Comparison of ENCODE assay signal across 18 cellular contexts in the genomic region with DNA sequence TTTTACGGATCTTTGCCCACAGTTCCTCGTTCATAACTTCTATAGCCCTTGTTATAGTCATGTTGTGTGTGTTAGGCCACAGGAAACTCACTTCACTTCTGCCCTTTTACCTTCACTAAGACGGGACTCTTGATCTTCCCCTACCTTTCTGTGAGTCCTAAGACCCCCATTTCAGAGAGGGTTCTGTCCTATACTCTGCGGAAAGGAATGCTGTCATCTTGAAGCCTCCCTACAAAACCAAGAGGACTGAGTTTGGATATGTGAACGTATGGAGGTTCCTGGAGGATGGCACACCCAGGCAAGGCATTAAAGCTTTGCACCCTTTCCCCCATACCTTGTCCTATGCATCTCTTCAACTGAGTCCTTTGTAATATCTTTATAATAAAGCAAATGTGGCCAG. TPM values are rescaled to one million over a fixed set of nuclear protein-coding genes. Genes with fewer than 3 reads are reported as not detected.
DNase-seq lines count a peak whose midpoint lies in the region; ATAC-seq, FAIRE-seq and TF ChIP-seq lines count a peak whose summit lies in the region.
"Had no signal": no experiment of that assay in that cellular context is flagged by ENCODE, and none has a peak within 500 bp of the region (broad histone marks: within the 10 kb centered on the region; RNA-seq: fewer than 3 reads in every experiment).

No MANE protein-coding gene starts in this region.

- TF ChIP-seq POLR2A in A549 (IDR thresholded peaks at IDR 0.05; ENCODE audit: low read length), result no peak

- peaks cover 32% of the 10 kb centered on the region for H3K4me1 ChIP-seq in A549
- peaks cover 14% of the 10 kb centered on the region for H3K4me1 ChIP-seq in CD8-positive, alpha-beta memory T cell (ENCODE audit: insufficient read depth, low read length)
- H3K4me1 ChIP-seq: BE2C had no signal

- ATAC-seq in A549, result no peak
- no peak for ATAC-seq in activated naive CD8-positive, alpha-beta T cell treated with anti-CD3 and anti-CD28 coated beads, Interleukin-2, amount 50 U/mL, for 24 hours
- no peak for ATAC-seq in natural killer cell
- no peak for ATAC-seq in GM21447 (IDR thresholded peaks at IDR 0.05; ENCODE audit: unreplicated experiment)
- ATAC-seq: left ventricle myocardium superior had no signal

- no peak overlapping the region for H3K27ac ChIP-seq in A549
- no peak overlapping the region for H3K27ac ChIP-seq in CD8-positive, alpha-beta memory T cell (ENCODE audit: low read depth, low read length)
- H3K27ac ChIP-seq: SJCRH30 had no signal

- H3K27ac Mint-ChIP-seq in CD8-positive, alpha-beta memory T cell, result peak overlapping the region in 6 of 8 donors; percentile 5 to 99 (median 32)
- peak overlapping the region; percentile 16 for H3K27ac Mint-ChIP-seq in activated naive CD8-positive, alpha-beta T cell treated with anti-CD3 and anti-CD28 coated beads, Interleukin-2, amount 50 U/mL, for 24 hours
- H3K27ac Mint-ChIP-seq in natural killer cell, result peak overlapping the region; percentile 99 to 100
- H3K27ac Mint-ChIP-seq: activated CD4-positive, alpha-beta T cell treated with anti-CD3 and anti-CD28 coated beads, Interleukin-2, amount 10 ng/mL, durations not matched to agents 7 days and 5 days; HFFc6 had no signal

- FAIRE-seq in A549 (lab: Jason Lieb, UNC), result no peak
- FAIRE-seq: colon, GM18507, GM19239 had no signal

- no peak for TF ChIP-seq RAD21 in A549 (conservative IDR thresholded peaks at IDR 0.05 in 1 of 2, IDR thresholded peaks at IDR 0.05 in 1 of 2)

- H3K9me3 ChIP-seq in A549, result no peaks in the 10 kb centered on the region
- H3K9me3 ChIP-seq in CD8-positive, alpha-beta memory T cell (ENCODE audit: low read length), result no peaks in the 10 kb centered on the region
- H3K9me3 ChIP-seq: BE2C had no signal

- H3K4me2 ChIP-seq in A549, result no peak overlapping the region

- CTCF ChIA-PET in A549 (lab: Yijun Ruan, JAX), result interaction anchor here (0.9 to 3.3 kb wide), 12 partner anchors 12 to 137 kb away, joined by 3 to 19 read pairs (median 6); partner anchors contain the start of gene CENPV
- CTCF ChIA-PET in CD8-positive, alpha-beta memory T cell (lab: Charles Lee), result interaction anchor here (0.9 to 6.7 kb wide), 3 partner anchors 31 to 139 kb away, joined by 3 to 52 read pairs (median 4); partner anchors contain the start of gene TRPV2

- H3K4me3 Mint-ChIP-seq in CD8-positive, alpha-beta memory T cell, result peak overlapping the region in 3 of 7 donors; percentile 27 to 62 (median 28)
- H3K4me3 Mint-ChIP-seq in activated naive CD8-positive, alpha-beta T cell treated with anti-CD3 and anti-CD28 coated beads, Interleukin-2, amount 50 U/mL, for 24 hours, result peak overlapping the region; percentile 3
- H3K4me3 Mint-ChIP-seq in natural killer cell, result peak overlapping the region; percentile 60
- H3K4me3 Mint-ChIP-seq: activated CD4-positive, alpha-beta T cell treated with anti-CD3 and anti-CD28 coated beads, Interleukin-2, amount 10 ng/mL, durations not matched to agents 7 days and 5 days; HFFc6 had no signal

- peaks cover 43 to 61% (median 59%) of the 10 kb centered on the region in 3 donors for H3K4me1 Mint-ChIP-seq in CD8-positive, alpha-beta memory T cell
- peaks cover 56% of the 10 kb centered on the region for H3K4me1 Mint-ChIP-seq in activated naive CD8-positive, alpha-beta T cell treated with anti-CD3 and anti-CD28 coated beads, Interleukin-2, amount 50 U/mL, for 24 hours
- peaks cover 45% of the 10 kb centered on the region in 2 donors for H3K4me1 Mint-ChIP-seq in natural killer cell

- H3K27me3 ChIP-seq in CD8-positive, alpha-beta memory T cell (ENCODE audit: insufficient read depth, low read length, poor library complexity, severe bottlenecking), result no peaks in the 10 kb centered on the region
- H3K27me3 ChIP-seq: BE2C, SJCRH30 had no signal

- H3K36me3 Mint-ChIP-seq in CD8-positive, alpha-beta memory T cell, result peaks cover 3 to 40% (median 12%) of the 10 kb centered on the region in 3 donors
- peaks cover 34% of the 10 kb centered on the region for H3K36me3 Mint-ChIP-seq in activated naive CD8-positive, alpha-beta T cell treated with anti-CD3 and anti-CD28 coated beads, Interleukin-2, amount 50 U/mL, for 24 hours (ENCODE audit: low read depth)
- H3K36me3 Mint-ChIP-seq in natural killer cell, result peaks cover 13% of the 10 kb centered on the region

- no peak for TF ChIP-seq EP300 in A549 (IDR thresholded peaks at IDR 0.05)

- 85% methylated on average over 5 of the region's 5 CpGs for WGBS in A549 (ENCODE audit: missing lambda C conversion rate)

- DNase-seq in A549 (ENCODE audit: low read depth in 1 of 2, low spot score in 1 of 2) (no peak), natural killer cell (no peak), GM19240 (ENCODE audit: insufficient read length, low spot score) (no peak)
- DNase-seq in CD8-positive, alpha-beta memory T cell, result no peak
- DNase-seq in activated naive CD8-positive, alpha-beta T cell treated with anti-CD3 and anti-CD28 coated beads, Interleukin-2, amount 50 U/mL, for 24 hours, result no peak
- DNase-seq in central memory CD4-positive, alpha-beta T cell, result no peak
- DNase-seq: activated CD4-positive, alpha-beta T cell treated with anti-CD3 and anti-CD28 coated beads, Interleukin-2, amount 10 ng/mL, durations not matched to agents 7 days and 5 days; BE2C; HFFc6; left ventricle myocardium superior; NCI-H345; NK-92 treated with Interleukin-12 subunit alpha and Interleukin-12 subunit beta, amount 100 ng/mL, for 24 hours; SJCRH30 had no signal

- TF ChIP-seq CTCF in A549 (IDR thresholded peaks at IDR 0.05) (no peak), natural killer cell (IDR thresholded peaks at IDR 0.05) (no peak)

- H3K4me3 ChIP-seq in A549, result no peak overlapping the region
- no peak overlapping the region for H3K4me3 ChIP-seq in CD8-positive, alpha-beta memory T cell (ENCODE audit: low read length)
- H3K4me3 ChIP-seq: SJCRH30 had no signal

- peaks cover 7 to 8% of the 10 kb centered on the region in 2 donors for H3K27me3 Mint-ChIP-seq in CD8-positive, alpha-beta memory T cell
- H3K27me3 Mint-ChIP-seq in activated naive CD8-positive, alpha-beta T cell treated with anti-CD3 and anti-CD28 coated beads, Interleukin-2, amount 50 U/mL, for 24 hours, result peaks cover 8% of the 10 kb centered on the region
- no peaks in the 10 kb centered on the region for H3K27me3 Mint-ChIP-seq in natural killer cell (ENCODE audit: low read depth in 2 of 2)

- POLR2A ChIA-PET in A549 (lab: Yijun Ruan, JAX), result interaction anchor here (2.3 kb wide), 1 partner anchor 54 kb away, joined by 15 read pairs; no protein-coding TSS in a partner anchor
- POLR2A ChIA-PET in CD8-positive, alpha-beta memory T cell (lab: Charles Lee), result interaction anchor here (1.4 kb wide), 1 partner anchor 31 kb away, joined by 18 read pairs; the partner anchor contains the start of gene TRPV2

- H3K9me3 Mint-ChIP-seq in CD8-positive, alpha-beta memory T cell, result peaks cover 0 to 5% (median 0%) of the 10 kb centered on the region in 5 donors
- no peaks in the 10 kb centered on the region for H3K9me3 Mint-ChIP-seq in activated naive CD8-positive, alpha-beta T cell treated with anti-CD3 and anti-CD28 coated beads, Interleukin-2, amount 50 U/mL, for 24 hours
- no peaks in the 10 kb centered on the region for H3K9me3 Mint-ChIP-seq in natural killer cell
- H3K9me3 Mint-ChIP-seq: activated CD4-positive, alpha-beta T cell treated with anti-CD3 and anti-CD28 coated beads, Interleukin-2, amount 10 ng/mL, durations not matched to agents 7 days and 5 days; HFFc6 had no signal

- intact Hi-C loops in natural killer cell (cut with micrococcal nuclease), result loop anchor here (5.0 kb wide), 1 partner anchor 153 kb away; no protein-coding TSS in a partner anchor

- peaks cover 13% of the 10 kb centered on the region for H3K36me3 ChIP-seq in CD8-positive, alpha-beta memory T cell (ENCODE audit: insufficient read depth, low read length)

TF ChIP-seq in A549, 52 proteins besides CTCF, POLR2A, EP300 and RAD21 (continues in another document):
- TF ChIP-seq, protein P1, sequence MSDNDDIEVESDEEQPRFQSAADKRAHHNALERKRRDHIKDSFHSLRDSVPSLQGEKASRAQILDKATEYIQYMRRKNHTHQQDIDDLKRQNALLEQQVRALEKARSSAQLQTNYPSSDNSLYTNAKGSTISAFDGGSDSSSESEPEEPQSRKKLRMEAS (IDR thresholded peaks at IDR 0.05), result 0 out of 2 replicates have a peak, but pooled peaks have one; percentile 17
- TF ChIP-seq JUN (IDR thresholded peaks at IDR 0.05), result peak in 1 of 2 experiments; percentile 27; a peak in 1 of 5 replicates
- no peak for TF ChIP-seq ZC3H11A (IDR thresholded peaks at IDR 0.05)
- no peak for TF ChIP-seq NFE2L2 (conservative IDR thresholded peaks at IDR 0.05; ENCODE audit: low read length)

RNA-seq across cellular contexts. Expression of gene UBB, which starts 3.7 kb away (rescaled TPM):
- polyA plus RNA-seq in A549 (2011; rRNA removed) (2,851 and 4,311 TPM in 2 replicates), A549 (2017; fragmentation: RNase III; extraction: RNeasy Plus Mini Kit Qiagen cat#74134 plus additional on column Dnase treatment) (2,383 to 2,467 TPM (median 2,404 TPM) in 3 replicates)
- 3,984 and 4,472 TPM in 2 replicates for polyA plus RNA-seq in A549 (2012; cell fraction: cytosol; rRNA removed)
- 2,091 and 2,511 TPM in 2 replicates for polyA plus RNA-seq in A549 (2012; cell fraction: nucleus; rRNA removed)
- 2,750 and 3,886 TPM in 2 replicates for polyA minus RNA-seq in A549 (2011; rRNA and poly(A)+ RNA removed)
- total RNA-seq in CD8-positive, alpha-beta memory T cell, result 1,000 to 10,000 TPM; 1,678 to 1,690 TPM
- 2,132 TPM for polyA plus RNA-seq in CD8-positive, alpha-beta memory T cell
- 1,000 to 10,000 TPM; 1,492 to 1,665 (median 1,530) TPM for total RNA-seq in natural killer cell

RNA-seq across cellular contexts. Expression of gene TRPV2, which starts 30.8 kb away (rescaled TPM):
- polyA plus RNA-seq in A549 (2011; rRNA removed), result 0.31 and 0.60 TPM in 2 replicates
- polyA plus RNA-seq in A549 (2012; cell fraction: cytosol; rRNA removed), result 0.87 and 1.1 TPM in 2 replicates
- polyA plus RNA-seq in A549 (2012; cell fraction: nucleus; rRNA removed), result 0.86 and 1.7 TPM in 2 replicates
- 0.35 to 0.62 TPM (median 0.61 TPM) in 3 replicates for polyA plus RNA-seq in A549 (2017; fragmentation: RNase III; extraction: RNeasy Plus Mini Kit Qiagen cat#74134 plus additional on column Dnase treatment)
- polyA minus RNA-seq in A549 (2011; rRNA and poly(A)+ RNA removed), result 0.37 and 0.73 TPM in 2 replicates
- 10 to 100 TPM; 60.0 to 67.3 TPM for total RNA-seq in CD8-positive, alpha-beta memory T cell
- 134 TPM for polyA plus RNA-seq in CD8-positive, alpha-beta memory T cell
- 100 to 1,000 TPM; 138 to 163 (median 147) TPM for total RNA-seq in natural killer cell
- total RNA-seq: HT-29 had no signal

RNA-seq across cellular contexts. Expression of gene CENPV, which starts 31.3 kb away (rescaled TPM):
- polyA plus RNA-seq in A549 (2011; rRNA removed), result 191 and 202 TPM in 2 replicates
- polyA plus RNA-seq in A549 (2012; cell fraction: cytosol; rRNA removed), result 205 and 246 TPM in 2 replicates
- 138 and 220 TPM in 2 replicates for polyA plus RNA-seq in A549 (2012; cell fraction: nucleus; rRNA removed)
- polyA plus RNA-seq in A549 (2017; fragmentation: RNase III; extraction: RNeasy Plus Mini Kit Qiagen cat#74134 plus additional on column Dnase treatment), result 106 to 114 TPM (median 112 TPM) in 3 replicates
- 82.3 and 91.1 TPM in 2 replicates for polyA minus RNA-seq in A549 (2011; rRNA and poly(A)+ RNA removed)
- 10 to 100 TPM; 53.4 to 56.4 TPM for total RNA-seq in CD8-positive, alpha-beta memory T cell
- 18.2 TPM for polyA plus RNA-seq in CD8-positive, alpha-beta memory T cell
- total RNA-seq in natural killer cell, result 10 to 100 TPM; 11.3 to 20.0 (median 15.1) TPM

Comparison
In these comparisons a context has a peak if more than half of its experiments do, and no peak if none do; other contexts are left out.
1. H3K27ac Mint-ChIP-seq: peak in every context shown above with its lines; median percentile 100 in natural killer cell; 32 in CD8-positive, alpha-beta memory T cell; 16 in activated naive CD8-positive, alpha-beta T cell treated with anti-CD3 and anti-CD28 coated beads, Interleukin-2, amount 50 U/mL, for 24 hours.